11 cellular contexts compared by ENCODE assay signal in genomic region chr12:94267907-94268575, GRCh38.
A peak's percentile ranks its signal among the peaks of the same experiment; 100 is the strongest.
DNase-seq lines count a peak whose midpoint lies in the region; ATAC-seq and TF ChIP-seq lines count a peak whose summit lies in the region.
"Had no signal": no experiment of that assay in that cellular context is flagged by ENCODE, and none has a peak within 500 bp of the region (broad histone marks: within the 10 kb centered on the region; RNA-seq: fewer than 3 reads in every experiment).

No MANE protein-coding gene starts in this region.

- no peaks in the 10 kb centered on the region for H3K9me3 Mint-ChIP-seq in effector memory CD8-positive, alpha-beta T cell
- H3K9me3 Mint-ChIP-seq in nephron: no peaks in the 10 kb centered on the region
- H3K9me3 Mint-ChIP-seq: activated naive CD8-positive, alpha-beta T cell treated with anti-CD3 and anti-CD28 coated beads, Interleukin-2, amount 10 ng/mL, durations not matched to agents 7 days and 5 days; neural progenitor cell had no signal

- H3K27ac ChIP-seq in right atrium auricular region: peak overlapping the region; percentile 32 to 62
- H3K27ac ChIP-seq in body of pancreas: peak overlapping the region in 1 of 4 donors; percentile 37
- no peak overlapping the region for H3K27ac ChIP-seq in caudate nucleus (ENCODE audit: low read depth, low read length)
- H3K27ac ChIP-seq: neural progenitor cell had no signal

- no peak overlapping the region for H3K4me3 Mint-ChIP-seq in effector memory CD8-positive, alpha-beta T cell
- no peak overlapping the region for H3K4me3 Mint-ChIP-seq in nephron
- H3K4me3 Mint-ChIP-seq: activated naive CD8-positive, alpha-beta T cell treated with anti-CD3 and anti-CD28 coated beads, Interleukin-2, amount 10 ng/mL, durations not matched to agents 7 days and 5 days; neural progenitor cell had no signal

- H3K9me3 ChIP-seq in right atrium auricular region (no peaks in the 10 kb centered on the region), body of pancreas (no peaks in the 10 kb centered on the region)

- no peak overlapping the region for H3K4me3 ChIP-seq in right atrium auricular region
- H3K4me3 ChIP-seq in body of pancreas: no peak overlapping the region
- H3K4me3 ChIP-seq: neural progenitor cell, smooth muscle cell had no signal

- intact Hi-C loops in Right ventricle myocardium superior (cut with DNase I) (no loop called here), body of pancreas (cut with DNase I) (no loop called here)

- TF ChIP-seq POLR2A in body of pancreas (IDR thresholded peaks at IDR 0.05): no peak

- H3K36me3 ChIP-seq in right atrium auricular region (no peaks in the 10 kb centered on the region), body of pancreas (replicated peaks in 1 of 2; ENCODE audit: insufficient read depth in 1 of 2, low read depth in 2 of 2) (no peaks in the 10 kb centered on the region)
- H3K36me3 ChIP-seq: neural progenitor cell had no signal

- DNase-seq in right atrium auricular region (ENCODE audit: low spot score) (no peak), Right ventricle myocardium superior (no peak), body of pancreas (no peak), caudate nucleus (lab: John Stamatoyannopoulos, UW) (no peak), dermis blood vessel endothelial cell (no peak), A172 (ENCODE audit: low spot score) (no peak)
- no peak for DNase-seq in effector memory CD8-positive, alpha-beta T cell
- DNase-seq: activated naive CD8-positive, alpha-beta T cell treated with anti-CD3 and anti-CD28 coated beads, Interleukin-2, amount 10 ng/mL, durations not matched to agents 7 days and 5 days had no signal

- peaks cover 31 to 35% of the 10 kb centered on the region in 2 donors for H3K4me1 Mint-ChIP-seq in effector memory CD8-positive, alpha-beta T cell (ENCODE audit: low read depth in 2 of 2)
- peaks cover 70% of the 10 kb centered on the region for H3K4me1 Mint-ChIP-seq in nephron

- H3K4me1 ChIP-seq in right atrium auricular region (peaks cover 0 to 36% of the 10 kb centered on the region in 2 donors), body of pancreas (peaks cover 2% of the 10 kb centered on the region)

- H3K27me3 Mint-ChIP-seq in effector memory CD8-positive, alpha-beta T cell: no peaks in the 10 kb centered on the region
- H3K27me3 Mint-ChIP-seq in nephron (ENCODE audit: low read depth): no peaks in the 10 kb centered on the region
- H3K27me3 Mint-ChIP-seq: activated naive CD8-positive, alpha-beta T cell treated with anti-CD3 and anti-CD28 coated beads, Interleukin-2, amount 10 ng/mL, durations not matched to agents 7 days and 5 days had no signal

- peaks cover 21% of the 10 kb centered on the region for H3K36me3 Mint-ChIP-seq in effector memory CD8-positive, alpha-beta T cell (ENCODE audit: insufficient read depth)
- H3K36me3 Mint-ChIP-seq in nephron (ENCODE audit: low read depth): no peaks in the 10 kb centered on the region

- no peaks in the 10 kb centered on the region for H3K27me3 ChIP-seq in right atrium auricular region
- H3K27me3 ChIP-seq in body of pancreas: no peaks in the 10 kb centered on the region
- H3K27me3 ChIP-seq: neural progenitor cell had no signal

- ATAC-seq in Right ventricle myocardium superior (ENCODE audit: poor library complexity): no peak
- peak; percentile 45 for ATAC-seq in effector memory CD8-positive, alpha-beta T cell (replicated peaks)
- no peak for ATAC-seq in body of pancreas

- 72 to 85% methylated on average over 5 of the region's 5 CpGs for WGBS in body of pancreas, 2 donors

- TF ChIP-seq CTCF in right atrium auricular region (IDR thresholded peaks at IDR 0.05) (no peak), nephron (IDR thresholded peaks at IDR 0.05; ENCODE audit: unreplicated experiment in 3 of 3) (no peak), body of pancreas (IDR thresholded peaks at IDR 0.05) (no peak)

- peak overlapping the region in 1 of 2 donors; percentile 45 for H3K27ac Mint-ChIP-seq in effector memory CD8-positive, alpha-beta T cell
- H3K27ac Mint-ChIP-seq in nephron: peak overlapping the region; percentile 77 to 100 (median 77)
- H3K27ac Mint-ChIP-seq: activated naive CD8-positive, alpha-beta T cell treated with anti-CD3 and anti-CD28 coated beads, Interleukin-2, amount 10 ng/mL, durations not matched to agents 7 days and 5 days; neural progenitor cell had no signal
